In genomic region chr6:100309174-100309573, GRCh38 we compare ENCODE assay signal across 30 cellular contexts.
"Had no signal": no experiment of that assay in that cellular context is flagged by ENCODE, and none has a peak within 500 bp of the region (broad histone marks: within the 10 kb centered on the region; RNA-seq: fewer than 3 reads in every experiment).

No MANE protein-coding gene starts in this region.

- H3K9me3 Mint-ChIP-seq: activated B cell treated with CpG ODN at 0.5 μM for 24 hours; activated CD8-positive, alpha-beta T cell treated with anti-CD3 and anti-CD28 coated beads for 36 hours; activated T-cell treated with anti-CD3 and anti-CD28 coated beads, Interleukin-2, amount 50 U/mL, for 4 hours; activated T-helper 17 cell treated with anti-CD3 and anti-CD28 coated beads, Interleukin-2, amount 50 U/mL, for 72 hours; central memory CD8-positive, alpha-beta T cell; dendritic cell treated with granulocyte-macrophage colony-stimulating factor and Interleukin-4, amounts not matched to agents 40 ng/mL and 50 ng/mL, for 4 days; endodermal cell had no signal

- H3K27me3 ChIP-seq: brain microvascular endothelial cell, dorsolateral prefrontal cortex, gastrocnemius medialis, heart left ventricle had no signal

- H3K36me3 Mint-ChIP-seq: activated naive CD8-positive, alpha-beta T cell had no signal

- ATAC-seq: activated CD4-positive, CD25-positive, alpha-beta regulatory T cell treated with anti-CD3 and anti-CD28 coated beads, Interleukin-2, amount 50 U/mL, for 24 hours; activated CD8-positive, alpha-beta T cell treated with anti-CD3 and anti-CD28 coated beads for 36 hours; activated T-cell treated with anti-CD3 and anti-CD28 coated beads, Interleukin-2, amount 50 U/mL, for 4 hours; activated T-helper 17 cell treated with anti-CD3 and anti-CD28 coated beads, Interleukin-2, amount 50 U/mL, for 72 hours; esophagus mucosa; foreskin keratinocyte; gastrocnemius medialis had no signal

- H3K27ac ChIP-seq: brain microvascular endothelial cell, coronary artery, dorsolateral prefrontal cortex, foreskin keratinocyte, gastrocnemius medialis, heart left ventricle, VCaP had no signal

- H3K4me1 ChIP-seq: foreskin keratinocyte, gastrocnemius medialis, heart left ventricle had no signal

- H3K4me3 ChIP-seq: coronary artery, dorsolateral prefrontal cortex, gastrocnemius medialis, heart left ventricle had no signal

- H3K9me3 ChIP-seq: gastrocnemius medialis, heart left ventricle had no signal

- DNase-seq: activated B cell treated with CpG ODN at 0.5 μM for 24 hours; activated CD4-positive, alpha-beta T cell treated with anti-CD3 and anti-CD28 coated beads for 48 hours; activated CD4-positive, alpha-beta T cell treated with anti-CD3 and anti-CD28 coated beads, Interleukin-2, amount 50 U/mL, for 1 hour; activated CD4-positive, alpha-beta T cell treated with anti-CD3 and anti-CD28 coated beads, Interleukin-2, amount 50 U/mL, for 48 hours; activated CD8-positive, alpha-beta memory T cell treated with anti-CD3 and anti-CD28 coated beads for 24 hours; activated CD8-positive, alpha-beta T cell treated with anti-CD3 and anti-CD28 coated beads for 36 hours; activated effector memory CD4-positive, alpha-beta T cell treated with Interleukin-2 at 50 U/mL for 16 hours; activated gamma-delta T cell treated with Interleukin-2 at 50 U/mL for 16 hours; activated naive CD4-positive, alpha-beta T cell treated with anti-CD3 and anti-CD28 coated beads, Interleukin-2, amount 50 U/mL, for 16 hours; activated naive CD4-positive, alpha-beta T cell treated with Interleukin-2 at 50 U/mL for 16 hours; activated T-cell treated with anti-CD3 and anti-CD28 coated beads, Interleukin-2, amount 50 U/mL, for 4 hours; amniotic stem cell; anterior cingulate cortex; brain microvascular endothelial cell; dorsolateral prefrontal cortex; effector memory CD4-positive, alpha-beta T cell; endodermal cell; foreskin keratinocyte; gastrocnemius medialis; glutamatergic neuron; heart left ventricle; T-helper 2 cell had no signal

- H3K4me1 Mint-ChIP-seq: activated B cell treated with CpG ODN at 0.5 μM for 24 hours; activated T-helper 17 cell treated with anti-CD3 and anti-CD28 coated beads, Interleukin-2, amount 50 U/mL, for 72 hours; central memory CD8-positive, alpha-beta T cell had no signal

- H3K4me3 Mint-ChIP-seq: activated B cell treated with CpG ODN at 0.5 μM for 24 hours; activated CD8-positive, alpha-beta T cell treated with anti-CD3 and anti-CD28 coated beads for 36 hours; activated naive CD8-positive, alpha-beta T cell; activated T-cell treated with anti-CD3 and anti-CD28 coated beads, Interleukin-2, amount 50 U/mL, for 4 hours; activated T-helper 17 cell treated with anti-CD3 and anti-CD28 coated beads, Interleukin-2, amount 50 U/mL, for 72 hours; central memory CD8-positive, alpha-beta T cell; dendritic cell treated with granulocyte-macrophage colony-stimulating factor and Interleukin-4, amounts not matched to agents 40 ng/mL and 50 ng/mL, for 4 days; endodermal cell had no signal

- H3K27ac Mint-ChIP-seq: activated B cell treated with CpG ODN at 0.5 μM for 24 hours; activated CD8-positive, alpha-beta T cell treated with anti-CD3 and anti-CD28 coated beads for 36 hours; activated naive CD8-positive, alpha-beta T cell; activated T-helper 17 cell treated with anti-CD3 and anti-CD28 coated beads, Interleukin-2, amount 50 U/mL, for 72 hours; dendritic cell treated with granulocyte-macrophage colony-stimulating factor and Interleukin-4, amounts not matched to agents 40 ng/mL and 50 ng/mL, for 4 days; endodermal cell had no signal

- H3K27me3 Mint-ChIP-seq: activated B cell treated with CpG ODN at 0.5 μM for 24 hours; activated naive CD8-positive, alpha-beta T cell; activated T-helper 17 cell treated with anti-CD3 and anti-CD28 coated beads, Interleukin-2, amount 50 U/mL, for 72 hours; dendritic cell treated with granulocyte-macrophage colony-stimulating factor and Interleukin-4, amounts not matched to agents 40 ng/mL and 50 ng/mL, for 4 days had no signal

- H3K36me3 ChIP-seq: brain microvascular endothelial cell, gastrocnemius medialis, heart left ventricle had no signal
